8 cellular contexts compared by ENCODE assay signal in the genomic region with DNA sequence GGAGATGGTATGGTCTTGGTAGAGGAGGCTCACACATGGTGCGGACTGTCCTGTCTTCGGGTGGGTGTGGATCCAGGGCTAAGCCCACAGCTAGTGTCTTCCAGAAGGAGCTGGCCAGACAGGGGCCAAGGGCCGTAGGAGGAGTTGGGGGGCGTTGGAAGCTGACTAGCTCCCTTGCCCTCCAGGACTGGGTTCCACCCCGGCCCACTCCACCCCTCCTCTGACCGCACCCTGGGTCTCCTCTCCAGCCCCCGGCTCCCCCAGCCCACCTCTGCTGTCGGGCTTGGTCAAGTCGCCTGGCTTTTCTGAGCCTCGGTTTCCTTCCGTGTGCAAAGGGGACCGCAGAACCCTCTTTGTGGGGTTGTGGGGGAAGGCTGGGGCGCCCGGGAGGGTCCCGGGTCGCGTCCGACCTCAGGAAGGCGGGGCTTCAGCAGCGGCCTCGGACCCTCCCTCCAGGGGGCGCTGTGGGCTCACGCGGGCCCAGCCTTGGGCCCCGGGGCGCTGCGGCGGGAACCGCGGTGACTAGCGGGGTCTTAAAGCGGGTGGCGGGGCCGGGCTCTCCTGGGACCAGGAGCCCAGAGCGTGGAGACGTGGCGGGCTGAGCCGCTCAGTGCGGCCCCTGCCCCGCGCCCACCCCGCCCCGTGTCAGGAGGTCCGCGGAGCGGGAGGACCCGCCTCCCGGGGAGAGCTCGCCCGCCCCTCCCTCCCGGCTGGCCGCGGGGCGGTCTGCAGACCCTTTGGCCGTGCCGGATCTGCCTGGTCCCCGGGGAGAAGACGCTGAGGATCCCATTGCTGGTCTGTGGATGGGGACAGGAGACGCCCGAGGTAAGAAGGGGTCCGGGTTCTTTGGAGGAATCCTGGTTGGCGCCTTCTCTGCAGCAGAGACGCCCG.
DNase-seq lines count a peak whose midpoint lies in the region; ATAC-seq and TF ChIP-seq lines count a peak whose summit lies in the region.

No MANE protein-coding gene starts in this region.

- H3K9me3 ChIP-seq in RWPE2 (ENCODE audit: severe bottlenecking): no peaks in the 10 kb centered on the region

- no peaks in the 10 kb centered on the region for H3K36me3 ChIP-seq in RWPE2 (ENCODE audit: low read depth)

- CTCF ChIA-PET in AG04449 (lab: Yijun Ruan, JAX): interaction anchor here (0.9 to 2.2 kb wide), 5 partner anchors 9 to 18 kb away, joined by 3 to 7 read pairs (median 4); no protein-coding TSS in a partner anchor

- POLR2A ChIA-PET in AG04449 (lab: Yijun Ruan, JAX): no interaction called here

- no peak overlapping the region for H3K27ac ChIP-seq in RWPE2 (ENCODE audit: poor library complexity, severe bottlenecking)

- H3K4me3 ChIP-seq in AG04449 (ENCODE audit: low read depth, low read length): no peak overlapping the region
- H3K4me3 ChIP-seq in RWPE2 (ENCODE audit: severe bottlenecking): peak overlapping the region; percentile 17

- DNase-seq in AG04449 (ENCODE audit: low read depth, low spot score) (no peak), RWPE2 (ENCODE audit: low spot score) (peak; percentile 79), hepatic stellate cell (ENCODE audit: low spot score) (peak; percentile 44)
- peak; percentile 77 for DNase-seq in activated naive CD4-positive, alpha-beta T cell treated with anti-CD3 and anti-CD28 coated beads, Interleukin-2, amount 50 U/mL, for 16 hours
- DNase-seq in stimulated activated CD4-positive, alpha-beta T cell treated with anti-CD3 and anti-CD28 coated beads, Interleukin-1b, Interleukin-23, amount 100 ng/mL, for 48 hours: peak; percentile 58

- H3K4me1 ChIP-seq in RWPE2 (ENCODE audit: insufficient read depth, poor library complexity, severe bottlenecking): no peaks in the 10 kb centered on the region

- H3K27me3 ChIP-seq in RWPE2 (ENCODE audit: insufficient read depth, poor library complexity, severe bottlenecking): peaks cover 44% of the 10 kb centered on the region

- ATAC-seq in GM21576 (IDR thresholded peaks at IDR 0.05; ENCODE audit: unreplicated experiment) (peak; percentile 49), RWPE2 (ENCODE audit: low read depth) (peak; percentile 45), GM19452 (IDR thresholded peaks at IDR 0.05; ENCODE audit: unreplicated experiment) (no peak), GM19324 (IDR thresholded peaks at IDR 0.05; ENCODE audit: low FRiP score, unreplicated experiment) (no peak)

- TF ChIP-seq CTCF in AG04449 (IDR thresholded peaks at IDR 0.05; ENCODE audit: insufficient read depth, low read length, missing control alignments) (peak; percentile 73), RWPE2 (IDR thresholded peaks at IDR 0.05; ENCODE audit: poor library complexity, severe bottlenecking) (peak; percentile 98)

Comparison
In these comparisons a context has a peak if more than half of its experiments do, and no peak if none do; other contexts are left out.
1. ATAC-seq: peak in GM21576 (single experiment) and RWPE2 (single experiment); none in GM19452 (single experiment) and GM19324 (single experiment).